ENCODE assay signal across 22 cellular contexts in the genomic region with DNA sequence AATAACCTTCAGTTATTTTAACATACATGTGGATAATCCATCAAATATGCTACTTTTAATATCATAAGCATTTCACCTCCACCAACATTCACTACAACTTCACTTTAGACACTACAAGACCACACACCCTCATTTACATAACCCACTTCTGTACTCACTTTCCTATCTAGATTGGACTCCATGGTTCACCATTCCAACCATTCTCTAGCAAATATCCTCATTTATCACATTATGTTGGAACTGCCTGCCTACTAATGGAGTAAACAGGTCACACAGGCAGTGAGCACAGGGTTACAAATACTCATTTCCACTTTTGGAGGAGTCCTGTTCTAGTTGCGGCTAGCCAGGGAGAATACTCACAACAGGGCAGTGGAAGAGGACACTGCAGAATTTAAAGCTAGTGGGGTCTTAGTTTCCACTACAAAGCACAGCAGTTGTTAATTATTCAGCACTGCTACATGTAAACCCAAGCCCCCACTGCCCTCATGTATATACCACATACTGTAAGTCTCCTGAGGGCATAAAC.
"Had no signal": no experiment of that assay in that cellular context is flagged by ENCODE, and none has a peak within 500 bp of the region (broad histone marks: within the 10 kb centered on the region; RNA-seq: fewer than 3 reads in every experiment).

No MANE protein-coding gene starts in this region.

- H3K4me1 ChIP-seq: SJCRH30 had no signal

- DNase-seq: activated CD4-positive, alpha-beta T cell treated with anti-CD3 and anti-CD28 coated beads for 36 hours; activated CD8-positive, alpha-beta memory T cell treated with anti-CD3 and anti-CD28 coated beads, Interleukin-2, amount 50 U/mL, for 4 hours; activated CD8-positive, alpha-beta T cell treated with anti-CD3 and anti-CD28 coated beads for 36 hours; activated naive CD4-positive, alpha-beta T cell; activated T-cell treated with anti-CD3 and anti-CD28 coated beads, Interleukin-2, amount 50 U/mL, for 1 hour; caudate nucleus; MG63; MV-4-11; NCI-H1092 treated with DMSO at 0.1 percent for 48 hours; NCI-H1417 treated with DMSO at 0.1 percent for 48 hours; NCI-H1694; NCI-H2029; NCI-H2107; NCI-H2171 treated with DMSO at 0.1 percent for 48 hours; NCI-H226; NCI-H526; NCI-H82; SJCRH30; SK-N-SH; T-helper 1 cell had no signal

- H3K27ac Mint-ChIP-seq: activated CD4-positive, alpha-beta T cell treated with anti-CD3 and anti-CD28 coated beads for 36 hours had no signal

- H3K27ac ChIP-seq: SJCRH30, VCaP had no signal

- H3K4me2 ChIP-seq: SK-N-SH had no signal

- H3K36me3 ChIP-seq: MG63, SJCRH30 had no signal

- H3K9me3 ChIP-seq: MG63 had no signal

- H3K27me3 ChIP-seq: MG63, SJCRH30 had no signal

- H3K27me3 Mint-ChIP-seq: activated CD4-positive, alpha-beta T cell treated with anti-CD3 and anti-CD28 coated beads for 36 hours; activated CD8-positive, alpha-beta T cell treated with anti-CD3 and anti-CD28 coated beads for 36 hours; activated naive CD4-positive, alpha-beta T cell treated with anti-CD3 and anti-CD28 coated beads, Interleukin-2, amount 50 U/mL, for 24 hours had no signal

- H3K9me3 Mint-ChIP-seq: activated naive CD4-positive, alpha-beta T cell treated with anti-CD3 and anti-CD28 coated beads, Interleukin-2, amount 50 U/mL, for 24 hours had no signal

- H3K9ac ChIP-seq: SK-N-SH had no signal

- ATAC-seq: activated CD4-positive, alpha-beta T cell treated with anti-CD3 and anti-CD28 coated beads for 36 hours; activated CD8-positive, alpha-beta T cell treated with anti-CD3 and anti-CD28 coated beads for 36 hours had no signal

- H3K4me3 Mint-ChIP-seq: activated CD4-positive, alpha-beta T cell treated with anti-CD3 and anti-CD28 coated beads for 36 hours; activated CD8-positive, alpha-beta T cell treated with anti-CD3 and anti-CD28 coated beads for 36 hours; activated naive CD4-positive, alpha-beta T cell treated with anti-CD3 and anti-CD28 coated beads, Interleukin-2, amount 50 U/mL, for 24 hours had no signal

- H3K4me3 ChIP-seq: MG63, SJCRH30 had no signal
